Comparison of ENCODE assay signal across 8 cellular contexts in the genomic region with DNA sequence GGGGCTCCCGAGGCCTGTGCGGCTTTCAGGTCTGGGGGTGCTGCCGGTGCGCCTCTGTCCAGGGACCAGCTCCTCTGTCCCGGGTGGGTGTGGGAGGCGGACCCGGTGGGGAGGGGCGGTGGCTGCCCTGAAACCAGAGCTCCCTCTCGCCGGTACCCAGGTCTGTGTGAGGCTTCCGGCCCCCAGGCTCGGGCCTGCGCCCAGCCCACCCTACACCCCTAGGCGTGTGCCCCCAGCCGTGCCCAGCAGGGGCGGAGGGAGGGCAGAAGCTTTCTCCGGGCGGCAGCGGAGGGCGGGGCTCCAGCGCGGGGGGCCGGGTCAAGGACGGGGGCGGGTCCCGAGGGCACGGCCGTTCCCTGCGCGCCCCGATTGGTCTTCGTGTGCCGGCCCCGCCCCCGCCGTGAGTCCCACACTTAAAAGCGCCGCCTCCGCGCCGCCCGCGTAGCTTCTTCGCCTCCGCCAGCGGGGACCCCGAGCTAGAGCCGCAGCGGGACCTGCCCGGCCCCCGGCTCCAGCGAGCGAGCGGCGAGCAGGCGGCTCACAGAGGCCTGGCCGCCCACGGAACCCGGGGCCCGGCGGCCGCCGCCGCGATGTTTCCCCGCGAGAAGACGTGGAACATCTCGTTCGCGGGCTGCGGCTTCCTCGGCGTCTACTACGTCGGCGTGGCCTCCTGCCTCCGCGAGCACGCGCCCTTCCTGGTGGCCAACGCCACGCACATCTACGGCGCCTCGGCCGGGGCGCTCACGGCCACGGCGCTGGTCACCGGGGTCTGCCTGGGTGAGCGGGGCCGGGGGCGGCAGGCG. TPM values are rescaled to one million over a fixed set of nuclear protein-coding genes. Genes with fewer than 3 reads are reported as not detected.
A peak's percentile ranks its signal among the peaks of the same experiment; 100 is the strongest.
DNase-seq lines count a peak whose midpoint lies in the region; ATAC-seq, FAIRE-seq and TF ChIP-seq lines count a peak whose summit lies in the region.

No MANE protein-coding gene starts in this region.

- H3K9me3 Mint-ChIP-seq in MCF 10A (ENCODE audit: unreplicated experiment): no peaks in the 10 kb centered on the region

- peak overlapping the region; percentile 72 for H3K4me3 Mint-ChIP-seq in MCF 10A (ENCODE audit: unreplicated experiment)

- peak overlapping the region; percentile 40 for H3K27ac Mint-ChIP-seq in MCF 10A (ENCODE audit: low read depth, unreplicated experiment)

- no peaks in the 10 kb centered on the region for H3K9me3 ChIP-seq in small intestine (ENCODE audit: control insufficient read depth, low read depth)

- H3K4me1 Mint-ChIP-seq in MCF 10A (ENCODE audit: insufficient read depth, unreplicated experiment): peaks cover 11% of the 10 kb centered on the region

- WGBS in small intestine, 3 donors: 0 to 1% (median 0%) methylated on average over 29 to 96 of the region's 96 CpGs

- intact Hi-C loops in MCF 10A (cut with micrococcal nuclease): loop anchor here (1.0 kb wide), 1 partner anchor 15 kb away; no protein-coding TSS in a partner anchor

- BruUV-seq in MCF 10A (replicated peaks; lab: Mats Ljungman, UMichigan): no TSS peak

- no peaks in the 10 kb centered on the region for H3K4me1 ChIP-seq in small intestine (ENCODE audit: control insufficient read depth in 2 of 2, insufficient read depth in 1 of 2, low read depth in 1 of 2, low read length in 1 of 2)

- TF ChIP-seq CTCF in 22Rv1 (IDR thresholded peaks at IDR 0.05): no peak
- peak; percentile 17; the same call in 1 of the 2 replicates for TF ChIP-seq CTCF in VCaP (conservative IDR thresholded peaks at IDR 0.05)
- no peak for TF ChIP-seq CTCF in MCF 10A (IDR thresholded peaks at IDR 0.05; ENCODE audit: unreplicated experiment)

- H3K36me3 Mint-ChIP-seq in MCF 10A (ENCODE audit: insufficient read depth, unreplicated experiment): peaks cover 30% of the 10 kb centered on the region

- H3K27me3 ChIP-seq in small intestine (ENCODE audit: control insufficient read depth in 2 of 2, insufficient read depth in 2 of 2, low read length in 2 of 2): no peaks in the 10 kb centered on the region

- H3K27ac ChIP-seq in 22Rv1 (peak overlapping the region; percentile 96), VCaP (peak overlapping the region; percentile 95), small intestine (ENCODE audit: low read depth in 1 of 2, low read length in 1 of 2) (peak overlapping the region; percentile 98)

- FAIRE-seq in GM18507 (lab: Jason Lieb, UNC): peak; percentile 80
- no peak for FAIRE-seq in small intestine (lab: Jason Lieb, UNC)

- DNase-seq in GM18507 (ENCODE audit: extremely low spot score, insufficient read length, low read depth) (no peak), NCI-H2107 (lab: John Stamatoyannopoulos, UW) (peak; percentile 75), MCF 10A (ENCODE audit: unreplicated experiment) (peak; percentile 89), iPS-NIHi11 (ENCODE audit: low spot score) (peak; percentile 94), small intestine (peak; percentile 93)

- H3K27me3 Mint-ChIP-seq in MCF 10A (ENCODE audit: insufficient read depth, unreplicated experiment): no peaks in the 10 kb centered on the region

- POLR2A ChIA-PET in MCF 10A (lab: Yijun Ruan, JAX): interaction anchor here (0.7 to 9.6 kb wide), 20 partner anchors 8 to 403 kb away, joined by 3 to 274 read pairs (median 10); partner anchors contain the start of genes CD151, CHID1, DEAF1 and GATD1

- ATAC-seq in HG02970 (IDR thresholded peaks at IDR 0.05; ENCODE audit: low FRiP score, unreplicated experiment): peak; percentile 63

- H3K4me3 ChIP-seq in small intestine (ENCODE audit: low read depth in 1 of 2, low read length in 2 of 2): peak overlapping the region; percentile 77 to 96

- CTCF ChIA-PET in MCF 10A (lab: Yijun Ruan, JAX): interaction anchor here (0.6 kb wide), 2 partner anchors 21 to 81 kb away, joined by 3 read pairs; no protein-coding TSS in a partner anchor

- H3K36me3 ChIP-seq in small intestine (ENCODE audit: control insufficient read depth in 2 of 2, insufficient read depth in 2 of 2, low read length in 2 of 2): peaks cover 8 to 9% of the 10 kb centered on the region in 2 donors

RNA-seq across cellular contexts. Expression of gene PNPLA2, which starts 0.6 kb away (rescaled TPM):
- total RNA-seq in MCF 10A (2022): 100 and 112 TPM in 2 replicates
- polyA plus RNA-seq in small intestine: 100 to 1,000 TPM in 2 of 3 donors, 10 to 100 TPM in 1; 66.2 to 250 (median 190) TPM

RNA-seq across cellular contexts. Expression of gene CRACR2B, which starts 8.4 kb away (rescaled TPM):
- 1.2 and 1.9 TPM in 2 replicates for total RNA-seq in MCF 10A (2022)
- polyA plus RNA-seq in small intestine: 10 to 100 TPM; 47.3 to 88.8 (median 83.0) TPM

RNA-seq across cellular contexts. Expression of gene RPLP2, which starts 9.6 kb away (rescaled TPM):
- total RNA-seq in MCF 10A (2022): 1,886 and 2,142 TPM in 2 replicates
- polyA plus RNA-seq in small intestine: 1,000 to 10,000 TPM; 1,144 to 2,714 (median 1,384) TPM

RNA-seq across cellular contexts. Expression of gene CD151, which starts 13.4 kb away (rescaled TPM):
- 404 and 412 TPM in 2 replicates for total RNA-seq in MCF 10A (2022)
- 100 to 1,000 TPM; 187 to 359 (median 242) TPM for polyA plus RNA-seq in small intestine

RNA-seq across cellular contexts. Expression of gene PIDD1, which starts 14.3 kb away (rescaled TPM):
- total RNA-seq in MCF 10A (2022): 15.8 and 22.1 TPM in 2 replicates
- 10 to 100 TPM; 20.7 to 47.0 (median 36.5) TPM for polyA plus RNA-seq in small intestine
